Comparison of ENCODE assay signal across 11 cellular contexts in the genomic region with DNA sequence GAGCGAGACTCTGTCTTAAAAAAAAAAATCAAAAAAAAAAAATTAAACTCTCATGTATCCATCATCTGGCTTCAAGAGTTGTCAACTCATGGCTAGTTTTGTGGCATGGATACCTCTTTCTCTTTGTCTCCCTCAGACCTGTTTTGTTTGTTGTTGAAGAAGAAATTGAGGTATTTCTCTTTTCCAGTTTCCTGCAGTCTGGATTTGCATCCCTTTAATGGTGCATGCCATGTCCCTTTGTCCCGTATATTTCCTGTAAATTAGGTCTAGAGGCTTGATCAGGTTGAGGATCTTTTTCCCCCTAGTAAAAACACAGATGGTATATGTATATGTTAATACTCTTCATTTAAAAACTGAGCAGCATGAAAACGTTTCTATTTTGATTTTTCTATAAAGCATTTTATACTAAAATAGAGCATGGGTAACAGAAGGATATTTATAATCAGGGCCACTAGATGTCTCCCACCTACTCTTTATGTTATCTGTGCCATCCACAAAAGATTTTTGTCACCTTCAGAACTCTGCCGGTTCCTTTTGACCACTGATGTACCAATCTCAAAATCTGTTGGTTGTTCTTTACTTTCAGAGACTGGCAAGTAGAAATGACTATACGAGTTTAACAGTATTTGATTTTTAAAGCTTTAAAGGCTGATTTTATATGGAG.
DNase-seq lines count a peak whose midpoint lies in the region; ATAC-seq and TF ChIP-seq lines count a peak whose summit lies in the region.
"Had no signal": no experiment of that assay in that cellular context is flagged by ENCODE, and none has a peak within 500 bp of the region (broad histone marks: within the 10 kb centered on the region; RNA-seq: fewer than 3 reads in every experiment).

No MANE protein-coding gene starts in this region.

- H3K36me3 Mint-ChIP-seq in H9 (ENCODE audit: insufficient read depth in 1 of 3, low read depth in 3 of 3) = peaks cover 16 to 23% (median 22%) of the 10 kb centered on the region in 3 experiments

- H3K79me2 ChIP-seq in H9 (ENCODE audit: insufficient read depth, low read length) (no peaks in the 10 kb centered on the region), OCI-LY1 (ENCODE audit: insufficient read depth, low read length) (no peaks in the 10 kb centered on the region)

- DNase-seq in COR-L47 (lab: John Stamatoyannopoulos, UW) (peak; percentile 8), H9 (no peak), foreskin fibroblast (peak in 1 of 2 donors; percentile 35), heart right ventricle (no peak), retina (no peak), sciatic nerve (ENCODE audit: low spot score) (no peak)
- DNase-seq: activated CD4-positive, alpha-beta memory T cell treated with anti-CD3 and anti-CD28 coated beads for 36 hours; GF-D8; pancreas had no signal

- H3K9ac ChIP-seq in H9 (ENCODE audit: extremely low read depth, insufficient read length, low read length) (no peak overlapping the region), OCI-LY1 (ENCODE audit: low read length) (no peak overlapping the region)

- no peaks in the 10 kb centered on the region; the same call in 1 of the 2 replicates for H3K4me1 ChIP-seq in H9 (ENCODE audit: insufficient read depth, low read length)
- H3K4me1 ChIP-seq in OCI-LY1 (ENCODE audit: insufficient read depth, low read length, severe bottlenecking) = no peaks in the 10 kb centered on the region
- peaks cover 0 to 7% (median 0%) of the 10 kb centered on the region in 9 donors for H3K4me1 ChIP-seq in heart right ventricle
- H3K4me1 ChIP-seq: pancreas had no signal

- ATAC-seq in heart right ventricle (no peak), sciatic nerve (no peak), HG03108 (IDR thresholded peaks at IDR 0.05; ENCODE audit: unreplicated experiment) (no peak)
- ATAC-seq: pancreas had no signal

- H3K14ac ChIP-seq in H9 (ENCODE audit: insufficient read depth, low read length) = no peak overlapping the region

- no peak overlapping the region for H2BK12ac ChIP-seq in H9 (ENCODE audit: insufficient read length, low read depth, low read length)

- H4K91ac ChIP-seq in H9 (ENCODE audit: insufficient read length, low read depth, low read length) = no peak overlapping the region

- no peak overlapping the region for H3K4me2 ChIP-seq in H9 (ENCODE audit: insufficient read depth, insufficient read length, low read length)
- no peak overlapping the region for H3K4me2 ChIP-seq in OCI-LY1 (ENCODE audit: low read length)

- H2BK15ac ChIP-seq in H9 (ENCODE audit: low read depth, low read length) = no peak overlapping the region

- H3K27me3 Mint-ChIP-seq in H9 (ENCODE audit: low read depth) = no peaks in the 10 kb centered on the region
- H3K27me3 Mint-ChIP-seq: activated CD4-positive, alpha-beta memory T cell treated with anti-CD3 and anti-CD28 coated beads for 36 hours had no signal

- no peaks in the 10 kb centered on the region for H3K79me1 ChIP-seq in H9 (ENCODE audit: insufficient read depth, low read depth, low read length, poor library complexity, severe bottlenecking)

- no peaks in the 10 kb centered on the region for H3K27me3 ChIP-seq in H9 (ENCODE audit: insufficient read depth, low read length)
- no peaks in the 10 kb centered on the region for H3K27me3 ChIP-seq in OCI-LY1 (ENCODE audit: insufficient read depth, low read length)
- no peaks in the 10 kb centered on the region for H3K27me3 ChIP-seq in heart right ventricle
- H3K27me3 ChIP-seq: pancreas had no signal

- H3K27ac ChIP-seq in H9 (ENCODE audit: insufficient read length, low read depth, low read length) = no peak overlapping the region
- H3K27ac ChIP-seq in OCI-LY1 (ENCODE audit: low read depth, low read length, poor library complexity, severe bottlenecking) = no peak overlapping the region
- no peak overlapping the region for H3K27ac ChIP-seq in heart right ventricle
- H3K27ac ChIP-seq: pancreas had no signal

- intact Hi-C loops in heart right ventricle (cut with DNase I) (no loop called here), sciatic nerve (cut with DNase I) (no loop called here)

- H3K4ac ChIP-seq in H9 (ENCODE audit: low read depth, low read length) = no peak overlapping the region

- no peak overlapping the region; a peak in 1 of 5 replicates for H3K4me3 Mint-ChIP-seq in H9
- H3K4me3 Mint-ChIP-seq: activated CD4-positive, alpha-beta memory T cell treated with anti-CD3 and anti-CD28 coated beads for 36 hours had no signal

- no peak overlapping the region for H4K8ac ChIP-seq in H9 (replicated peaks; ENCODE audit: insufficient read length, low read depth, low read length)

- H4K5ac ChIP-seq in H9 (ENCODE audit: insufficient read length, low read depth, low read length) = no peak overlapping the region

- H2BK20ac ChIP-seq in H9 (ENCODE audit: low read depth, low read length, poor library complexity, severe bottlenecking) = no peak overlapping the region

- H2BK120ac ChIP-seq in H9 (ENCODE audit: low read depth, low read length, poor library complexity, severe bottlenecking) = no peak overlapping the region

- WGBS in H9 (ENCODE audit: extremely low coverage, insufficient read length, low lambda C conversion rate) = no CpG with 5 or more reads among the region's 5 CpGs
- 58 to 60% methylated on average over 5 of the region's 5 CpGs for WGBS in heart right ventricle, 2 donors

- H2AFZ ChIP-seq in H9 (ENCODE audit: low read length) (no peak overlapping the region), OCI-LY1 (ENCODE audit: low read length) (no peak overlapping the region)

- no peak overlapping the region for H3K56ac ChIP-seq in H9 (ENCODE audit: insufficient read length, low read depth, low read length)

- H3K4me1 Mint-ChIP-seq in H9 = peaks cover 32 to 34% of the 10 kb centered on the region in 2 experiments

- H3K9me3 ChIP-seq in H9 (ENCODE audit: control insufficient read depth, low read depth, low read length) (no peaks in the 10 kb centered on the region), OCI-LY1 (ENCODE audit: low read length) (no peaks in the 10 kb centered on the region), heart right ventricle (no peaks in the 10 kb centered on the region)
- H3K9me3 ChIP-seq: pancreas had no signal

- no peak overlapping the region for H2BK5ac ChIP-seq in H9 (ENCODE audit: insufficient read length, low read length)

- H3K18ac ChIP-seq in H9 (ENCODE audit: insufficient read length, low read depth, low read length) = no peak overlapping the region

- no peaks in the 10 kb centered on the region for H3K23me2 ChIP-seq in H9 (ENCODE audit: insufficient read length, low read depth, low read length, poor library complexity, severe bottlenecking)

- H3F3A ChIP-seq in OCI-LY1 (ENCODE audit: insufficient read depth, low read length) = no peaks in the 10 kb centered on the region

- no peaks in the 10 kb centered on the region for H3K9me3 Mint-ChIP-seq in H9
- H3K9me3 Mint-ChIP-seq: activated CD4-positive, alpha-beta memory T cell treated with anti-CD3 and anti-CD28 coated beads for 36 hours had no signal

- no peak overlapping the region for H3K23ac ChIP-seq in H9 (ENCODE audit: insufficient read length, low read depth, low read length)

- peak overlapping the region; percentile 1 to 68 (median 23); a peak in 3 of 7 replicates for H3K27ac Mint-ChIP-seq in H9
- H3K27ac Mint-ChIP-seq: activated CD4-positive, alpha-beta memory T cell treated with anti-CD3 and anti-CD28 coated beads for 36 hours had no signal

- no peak overlapping the region for H3T11ph ChIP-seq in H9 (ENCODE audit: low read length)

- H2AK5ac ChIP-seq in H9 (ENCODE audit: insufficient read length, low read length) = no peak overlapping the region

- H3K4me3 ChIP-seq in OCI-LY1 (ENCODE audit: low read depth, low read length, poor library complexity, severe bottlenecking) (no peak overlapping the region), foreskin fibroblast (ENCODE audit: low read depth in 1 of 2, low read length in 2 of 2) (no peak overlapping the region), heart right ventricle (no peak overlapping the region)
- H3K4me3 ChIP-seq: pancreas had no signal

- peaks cover 29% of the 10 kb centered on the region for H3K36me3 ChIP-seq in OCI-LY1 (ENCODE audit: insufficient read depth, low read length)
- peaks cover 0 to 38% (median 12%) of the 10 kb centered on the region in 9 donors for H3K36me3 ChIP-seq in heart right ventricle
- H3K36me3 ChIP-seq: pancreas had no signal

- peak; percentile 54; the same call in 2 of the 3 replicates for TF ChIP-seq CTCF in H9 (conservative IDR thresholded peaks at IDR 0.05)
- peak; percentile 46 for TF ChIP-seq CTCF in OCI-LY1 (IDR thresholded peaks at IDR 0.05; ENCODE audit: low read length)
- peak; percentile 22 for TF ChIP-seq CTCF in foreskin fibroblast (IDR thresholded peaks at IDR 0.05; ENCODE audit: low read depth, low read length)
- peak in 4 of 9 donors; percentile 6 to 23 (median 18) for TF ChIP-seq CTCF in heart right ventricle (IDR thresholded peaks at IDR 0.05)

- H4K20me1 ChIP-seq in H9 (ENCODE audit: control insufficient read depth, insufficient read depth, insufficient read length) (no peaks in the 10 kb centered on the region), OCI-LY1 (ENCODE audit: insufficient read depth, low read length) (no peaks in the 10 kb centered on the region)

- no peaks in the 10 kb centered on the region for H3K9me2 ChIP-seq in OCI-LY1 (ENCODE audit: low read depth, low read length)
